Comparison of ENCODE assay signal across 1 cellular context in genomic region chr7:47576031-47576908, GRCh38.
A peak's percentile ranks its signal among the peaks of the same experiment; 100 is the strongest.
TF ChIP-seq lines count a peak whose summit lies in the region.

No MANE protein-coding gene starts in this region.

TF ChIP-seq in HepG2, 621 proteins besides CTCF, POLR2A, EP300 and RAD21 (continued from another document and continues in another):
- no peak for TF ChIP-seq E2F1 (CRISPR knock-in tag; IDR thresholded peaks at IDR 0.05)
- TF ChIP-seq IRF2 (CRISPR knock-in tag; IDR thresholded peaks at IDR 0.05), result peak; percentile 36; the same call in 1 of the 2 replicates
- no peak for TF ChIP-seq CCDC6 (CRISPR knock-in tag; IDR thresholded peaks at IDR 0.05)
- TF ChIP-seq ZMAT5 (CRISPR knock-in tag; IDR thresholded peaks at IDR 0.05; ENCODE audit: borderline replicate concordance, low read depth), result no peak
- peak; percentile 85; the same call in 1 of the 2 replicates for TF ChIP-seq ETV5 (CRISPR knock-in tag; IDR thresholded peaks at IDR 0.05; ENCODE audit: borderline replicate concordance)
- no peak for TF ChIP-seq MXD4 (CRISPR knock-in tag; IDR thresholded peaks at IDR 0.05)
- no peak for TF ChIP-seq TRIM24 (CRISPR knock-in tag; IDR thresholded peaks at IDR 0.05)
- TF ChIP-seq NKX3-1 (CRISPR knock-in tag; IDR thresholded peaks at IDR 0.05), result peak; percentile 52; the same call in 1 of the 2 replicates
- TF ChIP-seq ELK4 (CRISPR knock-in tag; IDR thresholded peaks at IDR 0.05; ENCODE audit: borderline replicate concordance), result no peak
- TF ChIP-seq ZNF432 (CRISPR knock-in tag; IDR thresholded peaks at IDR 0.05; ENCODE audit: borderline replicate concordance), result no peak
- TF ChIP-seq HNF1B (CRISPR knock-in tag; IDR thresholded peaks at IDR 0.05), result peak; percentile 60
- TF ChIP-seq ZNF276 (CRISPR knock-in tag; IDR thresholded peaks at IDR 0.05; ENCODE audit: low read depth), result no peak
- TF ChIP-seq ZBTB43 (CRISPR knock-in tag; conservative IDR thresholded peaks at IDR 0.05), result 0 out of 2 replicates have a peak, but pooled peaks have one; percentile 73
- TF ChIP-seq PBX3 (CRISPR knock-in tag; IDR thresholded peaks at IDR 0.05; ENCODE audit: borderline replicate concordance), result no peak
- no peak for TF ChIP-seq CREB3 (CRISPR knock-in tag; IDR thresholded peaks at IDR 0.05)
- TF ChIP-seq ZNF234 (CRISPR knock-in tag; conservative IDR thresholded peaks at IDR 0.05), result no peak
- TF ChIP-seq ZNF746 (CRISPR knock-in tag; IDR thresholded peaks at IDR 0.05), result peak; percentile 41; the same call in 1 of the 2 replicates
- TF ChIP-seq RNF2 (conservative IDR thresholded peaks at IDR 0.05; ENCODE audit: low read depth), result no peak
- TF ChIP-seq ISL2 (CRISPR knock-in tag; IDR thresholded peaks at IDR 0.05), result peak; percentile 83
- TF ChIP-seq TIGD3 (CRISPR knock-in tag; IDR thresholded peaks at IDR 0.05; ENCODE audit: borderline replicate concordance), result 0 out of 2 replicates have a peak, but pooled peaks have one; percentile 54
- peak; percentile 74; the same call in 1 of the 2 replicates for TF ChIP-seq TGIF2 (CRISPR knock-in tag; IDR thresholded peaks at IDR 0.05)
- no peak for TF ChIP-seq ZNF784 (CRISPR knock-in tag; IDR thresholded peaks at IDR 0.05; ENCODE audit: borderline replicate concordance)
- peak; percentile 93; the same call in 1 of the 2 replicates for TF ChIP-seq PHF21A (CRISPR knock-in tag; IDR thresholded peaks at IDR 0.05)
- TF ChIP-seq ZNF552 (CRISPR knock-in tag; IDR thresholded peaks at IDR 0.05; ENCODE audit: borderline replicate concordance), result 0 out of 2 replicates have a peak, but pooled peaks have one; percentile 20
- no peak; the same call in 1 of the 2 replicates for TF ChIP-seq KAT7 (CRISPR knock-in tag; IDR thresholded peaks at IDR 0.05; ENCODE audit: borderline replicate concordance)
- TF ChIP-seq TFDP1 (CRISPR knock-in tag; IDR thresholded peaks at IDR 0.05; ENCODE audit: borderline replicate concordance), result no peak
- TF ChIP-seq SMYD3 (CRISPR knock-in tag; IDR thresholded peaks at IDR 0.05), result 0 out of 2 replicates have a peak, but pooled peaks have one; percentile 67
- no peak for TF ChIP-seq ZNF335 (CRISPR knock-in tag; IDR thresholded peaks at IDR 0.05)
- no peak; the same call in 1 of the 2 replicates for TF ChIP-seq TCF7L2 (IDR thresholded peaks at IDR 0.05; ENCODE audit: low read depth, low read length)
- no peak for TF ChIP-seq TEAD2 (CRISPR knock-in tag; IDR thresholded peaks at IDR 0.05)
- 0 out of 2 replicates have a peak, but pooled peaks have one; percentile 10 for TF ChIP-seq ZNF121 (CRISPR knock-in tag; IDR thresholded peaks at IDR 0.05)
- TF ChIP-seq ZNF350 (CRISPR knock-in tag; IDR thresholded peaks at IDR 0.05; ENCODE audit: borderline replicate concordance, low read depth), result peak; percentile 83
- TF ChIP-seq NR0B2 (CRISPR knock-in tag; IDR thresholded peaks at IDR 0.05), result no peak
- no peak for TF ChIP-seq ZBTB39 (CRISPR knock-in tag; IDR thresholded peaks at IDR 0.05)
- no peak for TF ChIP-seq U2AF2 (IDR thresholded peaks at IDR 0.05; ENCODE audit: low read depth, low read length)
- TF ChIP-seq KDM2A (CRISPR knock-in tag; IDR thresholded peaks at IDR 0.05; ENCODE audit: borderline replicate concordance, low read depth), result peak; percentile 61; the same call in 1 of the 2 replicates
- TF ChIP-seq BHLHE40 (IDR thresholded peaks at IDR 0.05; ENCODE audit: low read length), result peak; percentile 21; the same call in 1 of the 2 replicates
- peak; percentile 47; the same call in 1 of the 2 replicates for TF ChIP-seq NRL (CRISPR knock-in tag; IDR thresholded peaks at IDR 0.05; ENCODE audit: borderline replicate concordance)
- TF ChIP-seq FOXK1 (CRISPR knock-in tag; IDR thresholded peaks at IDR 0.05; ENCODE audit: borderline replicate concordance, low read depth), result no peak
- TF ChIP-seq PPARG (CRISPR knock-in tag; conservative IDR thresholded peaks at IDR 0.05), result no peak
- no peak for TF ChIP-seq RELA (CRISPR knock-in tag; IDR thresholded peaks at IDR 0.05)
- TF ChIP-seq GRHL1 (CRISPR knock-in tag; conservative IDR thresholded peaks at IDR 0.05), result no peak
